10 cellular contexts compared by ENCODE assay signal in the genomic region with DNA sequence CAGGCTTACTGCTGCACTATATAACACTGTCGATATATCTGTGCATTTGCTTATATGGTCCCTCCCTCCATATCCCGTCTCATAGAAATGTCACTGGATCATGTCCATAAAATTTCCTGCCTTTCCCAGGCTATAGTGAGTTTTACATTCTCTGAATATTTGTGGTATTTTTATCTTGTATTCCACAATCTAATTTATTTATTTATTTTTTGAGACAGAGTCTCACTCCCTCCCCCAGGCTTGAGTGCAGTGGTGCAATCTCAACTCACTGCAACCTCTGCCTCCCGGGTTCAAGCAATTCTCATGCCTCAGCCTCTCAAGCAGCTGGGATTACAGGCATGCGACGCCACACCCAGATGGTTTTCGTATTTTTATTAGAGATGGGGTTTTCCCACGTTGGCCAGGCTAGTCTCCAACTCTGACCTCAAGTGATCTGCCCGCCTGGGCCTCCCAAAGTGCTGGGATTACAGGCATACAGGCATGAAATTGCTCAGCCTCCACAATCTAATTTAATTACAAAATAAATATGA. TPM values are rescaled to one million over a fixed set of nuclear protein-coding genes. Genes with fewer than 3 reads are reported as not detected.
DNase-seq lines count a peak whose midpoint lies in the region; ATAC-seq, FAIRE-seq and TF ChIP-seq lines count a peak whose summit lies in the region.
"Had no signal": no experiment of that assay in that cellular context is flagged by ENCODE, and none has a peak within 500 bp of the region (broad histone marks: within the 10 kb centered on the region; RNA-seq: fewer than 3 reads in every experiment).

No MANE protein-coding gene starts in this region.

- H3K27me3 Mint-ChIP-seq in Calu3 (ENCODE audit: unreplicated experiment) = no peaks in the 10 kb centered on the region

- no TSS peak for BruUV-seq in Calu3 (replicated peaks; lab: Mats Ljungman, UMichigan)

- H3K27me3 ChIP-seq in RWPE2 (ENCODE audit: insufficient read depth, poor library complexity, severe bottlenecking) = no peaks in the 10 kb centered on the region
- no peaks in the 10 kb centered on the region for H3K27me3 ChIP-seq in ovary

- H3K4me1 ChIP-seq in RWPE2 (ENCODE audit: insufficient read depth, poor library complexity, severe bottlenecking) (peaks cover 27% of the 10 kb centered on the region), ovary (ENCODE audit: insufficient read depth) (peaks cover 6% of the 10 kb centered on the region)

- DNase-seq in Calu3 = peak; percentile 28
- peak; percentile 80 for DNase-seq in RWPE2 (ENCODE audit: low spot score)
- DNase-seq in fibroblast of mammary gland (ENCODE audit: low read depth) = peak; percentile 94
- DNase-seq in ovary = peak in 3 of 5 donors; percentile 21 to 53 (median 24)
- no peak for DNase-seq in CD1c-positive myeloid dendritic cell (ENCODE audit: extremely low spot score)
- DNase-seq in GM12892 (ENCODE audit: insufficient read length) = no peak
- DNase-seq in head of caudate nucleus = no peak
- DNase-seq: activated T-cell treated with anti-CD3 and anti-CD28 coated beads for 4 hours, NCI-H526 had no signal

- H3K36me3 ChIP-seq in RWPE2 (ENCODE audit: low read depth) (peaks cover 48% of the 10 kb centered on the region), ovary (no peaks in the 10 kb centered on the region)

- ATAC-seq in RWPE2 (ENCODE audit: low read depth) = peak; percentile 95
- no peak for ATAC-seq in HG03460 (IDR thresholded peaks at IDR 0.05; ENCODE audit: unreplicated experiment)

- H3K9me3 Mint-ChIP-seq in Calu3 (ENCODE audit: low read depth, unreplicated experiment) = no peaks in the 10 kb centered on the region

- no peak for FAIRE-seq in GM12892 (lab: Jason Lieb, UNC)

- TF ChIP-seq CTCF in Calu3 (IDR thresholded peaks at IDR 0.05; ENCODE audit: unreplicated experiment) = no peak
- no peak for TF ChIP-seq CTCF in RWPE2 (IDR thresholded peaks at IDR 0.05; ENCODE audit: poor library complexity, severe bottlenecking)
- TF ChIP-seq CTCF in fibroblast of mammary gland (conservative IDR thresholded peaks at IDR 0.05; ENCODE audit: control insufficient read depth, insufficient read depth, low read depth, low read length) = no peak
- TF ChIP-seq CTCF in ovary (IDR thresholded peaks at IDR 0.05) = no peak

- H3K4me3 ChIP-seq in RWPE2 (ENCODE audit: severe bottlenecking) (no peak overlapping the region), fibroblast of mammary gland (ENCODE audit: control insufficient read depth, low read depth, low read length) (no peak overlapping the region), ovary (no peak overlapping the region)

- intact Hi-C loops in Calu3 (cut with micrococcal nuclease; ENCODE audit: unreplicated experiment) = no loop called here
- intact Hi-C loops in ovary (cut with DNase I) = no loop called here
- intact Hi-C loops in head of caudate nucleus (cut with DNase I) = no loop called here

- peaks cover 19% of the 10 kb centered on the region for H3K4me1 Mint-ChIP-seq in Calu3 (ENCODE audit: low read depth, unreplicated experiment)

- CTCF ChIA-PET in Calu3 (lab: Charles Lee) = no interaction called here

- no peak overlapping the region for H3K4me3 Mint-ChIP-seq in Calu3 (ENCODE audit: low read depth, unreplicated experiment)

- 2 to 6% (median 4%) methylated on average over 8 of the region's 8 CpGs for WGBS in ovary, 3 donors

- TF ChIP-seq EP300 in ovary (IDR thresholded peaks at IDR 0.05) = no peak

- no peaks in the 10 kb centered on the region for H3K36me3 Mint-ChIP-seq in Calu3 (ENCODE audit: insufficient read depth, unreplicated experiment)

- no peak for TF ChIP-seq POLR2A in ovary (IDR thresholded peaks at IDR 0.05)
- TF ChIP-seq POLR2A in GM12892 (IDR thresholded peaks at IDR 0.05; ENCODE audit: low read depth, low read length) = no peak

- H3K27ac Mint-ChIP-seq in Calu3 (ENCODE audit: unreplicated experiment) = peak overlapping the region; percentile 5

- H3K9me3 ChIP-seq in RWPE2 (ENCODE audit: severe bottlenecking) (no peaks in the 10 kb centered on the region), ovary (no peaks in the 10 kb centered on the region)

- H3K27ac ChIP-seq in RWPE2 (ENCODE audit: poor library complexity, severe bottlenecking) (peak overlapping the region; percentile 75), ovary (no peak overlapping the region)

RNA-seq across cellular contexts. Expression of a gene that starts 12.9 kb away (rescaled TPM):
- total RNA-seq in Calu3 (2022) = 16.2 and 17.2 TPM in 2 replicates
- 10 to 100 TPM; 14.2 to 21.8 (median 17.1) TPM for total RNA-seq in ovary
- polyA plus RNA-seq in ovary = 10 to 100 TPM in 1 of 2 donors, 1 to 10 TPM in 1; 8.9 to 16.8 TPM
- polyA plus RNA-seq in GM12892 (2012; ENCODE audit: missing spikeins) = 8.8 TPM

Comparison
In these comparisons a context has a peak if more than half of its experiments do, and no peak if none do; other contexts are left out.
1. DNase-seq: peak in Calu3 (single experiment), RWPE2 (single experiment), fibroblast of mammary gland (single experiment) and ovary (3 of 5); none in CD1c-positive myeloid dendritic cell (single experiment), GM12892 (single experiment) and head of caudate nucleus (0 of 42).